ENCODE assay signal across 13 cellular contexts in genomic region chr16:84478172-84478948, GRCh38. TPM values are rescaled to one million over a fixed set of nuclear protein-coding genes. Genes with fewer than 3 reads are reported as not detected.
A peak's percentile ranks its signal among the peaks of the same experiment; 100 is the strongest.
DNase-seq lines count a peak whose midpoint lies in the region; ATAC-seq, FAIRE-seq and TF ChIP-seq lines count a peak whose summit lies in the region.
"Had no signal": no experiment of that assay in that cellular context is flagged by ENCODE, and none has a peak within 500 bp of the region (broad histone marks: within the 10 kb centered on the region; RNA-seq: fewer than 3 reads in every experiment).

No MANE protein-coding gene starts in this region.

- H3K9me3 ChIP-seq in AG04450 (ENCODE audit: control insufficient read depth, insufficient read depth, low read length) (no peaks in the 10 kb centered on the region; the same call in 1 of the 2 replicates), HEK293 (ENCODE audit: control insufficient read depth, insufficient read depth, low read depth, low read length) (no peaks in the 10 kb centered on the region)
- H3K9me3 ChIP-seq: left lung, psoas muscle had no signal

- TF ChIP-seq CTCF in AG04450 (IDR thresholded peaks at IDR 0.05; ENCODE audit: low read depth, low read length) (no peak), HEK293 (tag by site-specific recombination; IDR thresholded peaks at IDR 0.05) (no peak), astrocyte of the cerebellum (IDR thresholded peaks at IDR 0.05; ENCODE audit: low read depth, low read length, missing control alignments) (no peak)

- DNase-seq in AG04450 (ENCODE audit: low read depth, low spot score) (peak; percentile 43), astrocyte of the cerebellum (ENCODE audit: low read depth) (peak; percentile 22), left kidney (ENCODE audit: low read depth, low spot score) (peak; percentile 31), frontal cortex (ENCODE audit: low spot score in 2 of 2) (no peak), hippocampal formation (lab: John Stamatoyannopoulos, UW) (no peak)
- DNase-seq: activated B cell treated with CpG ODN at 0.5 μM for 24 hours, left lung, NCI-H1092 treated with DMSO at 0.1 percent for 48 hours, OCI-M1, psoas muscle had no signal

- H3K27me3 ChIP-seq in AG04450 (ENCODE audit: control insufficient read depth, insufficient read depth, low read length), result no peaks in the 10 kb centered on the region
- H3K27me3 ChIP-seq: left lung had no signal

- POLR2A ChIA-PET in AG04450 (lab: Yijun Ruan, JAX), result interaction anchor here (0.5 kb wide), 1 partner anchor 140 kb away, joined by 4 read pairs; no protein-coding TSS in a partner anchor
- POLR2A ChIA-PET in HEK293 (lab: Yijun Ruan, JAX), result no interaction called here

- H3K4me1 ChIP-seq in HEK293 (ENCODE audit: control insufficient read depth, insufficient read depth, low read length), result no peaks in the 10 kb centered on the region
- H3K4me1 ChIP-seq: left lung, psoas muscle had no signal

- in situ Hi-C loops in astrocyte of the cerebellum (cut with HindIII; ENCODE audit: low sequenced_read_pairs), result no loop called here

- H3K27ac ChIP-seq in AG04450 (ENCODE audit: low read depth, low read length) (peak overlapping the region; percentile 68), HEK293 (ENCODE audit: extremely low read depth, low read depth, low read length) (no peak overlapping the region)
- H3K27ac ChIP-seq: left lung, psoas muscle had no signal

- no peak for ATAC-seq in GM19397 (IDR thresholded peaks at IDR 0.05; ENCODE audit: unreplicated experiment)
- no peak for ATAC-seq in GM19351 (IDR thresholded peaks at IDR 0.05; ENCODE audit: unreplicated experiment)
- ATAC-seq: left lung, psoas muscle had no signal

- no peak for FAIRE-seq in frontal cortex (lab: Jason Lieb, UNC)

- CTCF ChIA-PET in AG04450 (lab: Charles Lee), result interaction anchor here (0.6 to 2.4 kb wide), 7 partner anchors 9 to 394 kb away, joined by 3 to 7 read pairs (median 3); partner anchors contain the start of gene TAF1C
- CTCF ChIA-PET in HEK293 (lab: Yijun Ruan, JAX), result interaction anchor here (0.9 to 1.3 kb wide), 2 partner anchors 291 to 413 kb away, joined by 6 to 9 read pairs; partner anchors contain the start of gene TAF1C

- no peak overlapping the region for H3K4me3 ChIP-seq in AG04450 (ENCODE audit: low read depth, low read length)
- H3K4me3 ChIP-seq in HEK293 (ENCODE audit: low read depth, low read length), result no peak overlapping the region
- H3K4me3 ChIP-seq in astrocyte of the cerebellum (ENCODE audit: low read depth, low read length), result no peak overlapping the region
- H3K4me3 ChIP-seq: left lung, psoas muscle had no signal

- H3K36me3 ChIP-seq in HEK293 (ENCODE audit: control insufficient read depth in 2 of 2, insufficient read depth in 1 of 2, low read length in 2 of 2), result peaks cover 0 to 35% of the 10 kb centered on the region in 2 experiments; a peak in 1 of 3 replicates

TF ChIP-seq in HEK293, 187 proteins besides CTCF, POLR2A, EP300 and RAD21:
- TF ChIP-seq ZFHX2 (tag by site-specific recombination; conservative IDR thresholded peaks at IDR 0.05) (peak; percentile 87), ZEB2 (tag by site-specific recombination; IDR thresholded peaks at IDR 0.05) (no peak), ZNF280D (tag by site-specific recombination; IDR thresholded peaks at IDR 0.05) (no peak), EGR2 (tag by site-specific recombination; IDR thresholded peaks at IDR 0.05; ENCODE audit: low read depth) (peak; percentile 78)

RNA-seq across cellular contexts. Expression of gene MEAK7, which starts 26.1 kb away (rescaled TPM):
- 22.8 and 26.2 TPM in 2 replicates for polyA plus RNA-seq in AG04450 (2011; rRNA removed)
- polyA minus RNA-seq in AG04450 (2011; rRNA and poly(A)+ RNA removed), result 37.9 and 47.8 TPM in 2 replicates
- total RNA-seq in frontal cortex, result 8.2 TPM

Comparison
In these comparisons a context has a peak if more than half of its experiments do, and no peak if none do; other contexts are left out.
1. DNase-seq: peak in AG04450 (single experiment), astrocyte of the cerebellum (single experiment) and left kidney (single experiment); none in frontal cortex (0 of 2) and hippocampal formation (0 of 2).